In the genomic region with DNA sequence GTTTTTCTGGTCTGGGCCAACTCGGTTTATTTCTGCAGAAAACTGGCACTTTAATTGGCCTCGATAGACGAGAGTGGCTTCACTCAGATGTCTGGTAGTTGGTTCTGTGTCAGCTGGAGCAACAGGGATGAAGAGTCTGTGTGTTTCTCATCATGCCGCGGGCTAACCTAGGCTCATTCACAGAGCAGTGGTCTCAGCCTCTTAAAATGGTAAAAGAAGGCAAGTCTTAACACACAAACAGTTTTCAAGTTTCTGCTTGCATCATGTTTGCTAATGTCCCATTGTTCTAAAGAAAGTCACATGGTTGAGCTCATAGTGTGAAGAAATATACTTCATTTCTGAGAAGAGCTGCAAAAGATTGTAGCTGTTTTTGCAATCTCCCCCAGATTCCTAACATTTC, we compare ENCODE assay signal across 18 cellular contexts. TPM values are rescaled to one million over a fixed set of nuclear protein-coding genes. Genes with fewer than 3 reads are reported as not detected.
DNase-seq lines count a peak whose midpoint lies in the region; ATAC-seq, FAIRE-seq and TF ChIP-seq lines count a peak whose summit lies in the region.
"Had no signal": no experiment of that assay in that cellular context is flagged by ENCODE, and none has a peak within 500 bp of the region (broad histone marks: within the 10 kb centered on the region; RNA-seq: fewer than 3 reads in every experiment).

No MANE protein-coding gene starts in this region.

- H4K20me1 ChIP-seq in DND-41 (ENCODE audit: insufficient read depth, low read length): no peaks in the 10 kb centered on the region
- H4K20me1 ChIP-seq in K562 (replicated peaks; ENCODE audit: control insufficient read depth, insufficient read depth, low read length): no peaks in the 10 kb centered on the region

- ATAC-seq in DND-41 (ENCODE audit: insufficient read depth, low read depth) (no peak), K562 (no peak), foreskin keratinocyte (peak; percentile 96), GM19463 (IDR thresholded peaks at IDR 0.05; ENCODE audit: unreplicated experiment) (no peak), body of pancreas (no peak)
- ATAC-seq: heart left ventricle had no signal

- no peak for TF ChIP-seq EP300 in K562 (IDR thresholded peaks at IDR 0.05; ENCODE audit: low read length)

- TF ChIP-seq RAD21 in K562 (CRISPR knock-in tag; conservative IDR thresholded peaks at IDR 0.05 in 1 of 2, IDR thresholded peaks at IDR 0.05 in 1 of 2): no peak

- intact Hi-C loops in K562 (cut with micrococcal nuclease) (no loop called here), body of pancreas (cut with DNase I) (no loop called here)

- H3K4me3 ChIP-seq in DND-41 (ENCODE audit: low read depth in 1 of 2, low read length in 2 of 2): no peak overlapping the region
- no peak overlapping the region for H3K4me3 ChIP-seq in K562
- H3K4me3 ChIP-seq in body of pancreas: no peak overlapping the region
- H3K4me3 ChIP-seq: heart left ventricle, pancreas had no signal

- 49% methylated on average over 5 of the region's 5 CpGs for WGBS in K562 (ENCODE audit: insufficient coverage, low coverage, missing lambda C conversion rate)
- 56 to 89% methylated on average over 5 of the region's 5 CpGs for WGBS in body of pancreas, 2 donors

- no peaks in the 10 kb centered on the region for H3K36me3 ChIP-seq in DND-41 (ENCODE audit: insufficient read depth, low read length)
- no peaks in the 10 kb centered on the region for H3K36me3 ChIP-seq in K562 (ENCODE audit: control insufficient read depth, insufficient read depth, low read length)
- H3K36me3 ChIP-seq in body of pancreas (replicated peaks in 1 of 2; ENCODE audit: insufficient read depth in 1 of 2, low read depth in 2 of 2): no peaks in the 10 kb centered on the region
- H3K36me3 ChIP-seq: heart left ventricle, pancreas had no signal

- H3K27ac ChIP-seq in DND-41 (ENCODE audit: low read length): peak overlapping the region; percentile 52; the same call in 1 of the 2 replicates
- H3K27ac ChIP-seq in K562 (ENCODE audit: extremely low read depth, low read depth, low read length): no peak overlapping the region
- H3K27ac ChIP-seq in foreskin keratinocyte: peak overlapping the region; percentile 50
- no peak overlapping the region for H3K27ac ChIP-seq in body of pancreas
- H3K27ac ChIP-seq: pancreas had no signal

- no TSS peak for BruUV-seq in K562 (replicated peaks; lab: Mats Ljungman, UMichigan)

- CTCF ChIA-PET in K562 (lab: Yijun Ruan, JAX; ENCODE audit: low intra/inter-chr PET ratio): no interaction called here
- CTCF ChIA-PET in HEK293T (lab: Yijun Ruan, JAX): no interaction called here

- H3K4me2 ChIP-seq in DND-41 (ENCODE audit: insufficient read depth, low read length) (no peak overlapping the region), K562 (ENCODE audit: insufficient read depth, low read length) (no peak overlapping the region)

- FAIRE-seq in K562 (lab: Jason Lieb, UNC): no peak
- FAIRE-seq: pancreas, RCC 7860 had no signal

- no peaks in the 10 kb centered on the region for H3K79me2 ChIP-seq in DND-41 (ENCODE audit: insufficient read depth, low read length)
- H3K79me2 ChIP-seq in K562 (ENCODE audit: control insufficient read depth, insufficient read depth, low read length): no peaks in the 10 kb centered on the region

- TF ChIP-seq POLR2A in K562 (conservative IDR thresholded peaks at IDR 0.05) (no peak), body of pancreas (IDR thresholded peaks at IDR 0.05) (no peak)

- H3K9me3 ChIP-seq in DND-41 (ENCODE audit: insufficient read depth, low read length, severe bottlenecking) (no peaks in the 10 kb centered on the region), K562 (replicated peaks; ENCODE audit: control insufficient read depth, insufficient read depth, low read depth, low read length) (no peaks in the 10 kb centered on the region), body of pancreas (no peaks in the 10 kb centered on the region)
- H3K9me3 ChIP-seq: heart left ventricle, pancreas had no signal

- in situ Hi-C loops in K562 (cut with MboI): loop anchor here (25.0 kb wide), 1 partner anchor 667 kb away; no protein-coding TSS in a partner anchor

- peaks cover 9% of the 10 kb centered on the region for H3K4me1 ChIP-seq in DND-41 (ENCODE audit: insufficient read depth, low read length)
- no peaks in the 10 kb centered on the region for H3K4me1 ChIP-seq in K562 (replicated peaks in 1 of 2; ENCODE audit: control insufficient read depth in 2 of 2, insufficient read depth in 2 of 2, low read length in 2 of 2)
- H3K4me1 ChIP-seq in foreskin keratinocyte: peaks cover 23% of the 10 kb centered on the region
- no peaks in the 10 kb centered on the region for H3K4me1 ChIP-seq in body of pancreas
- H3K4me1 ChIP-seq: pancreas had no signal

- no peaks in the 10 kb centered on the region for H3K9me1 ChIP-seq in K562 (ENCODE audit: control insufficient read depth, insufficient read depth, low read length)

- H3K9ac ChIP-seq in DND-41 (ENCODE audit: low read depth, low read length) (no peak overlapping the region), K562 (ENCODE audit: insufficient read depth in 1 of 2, low read depth in 2 of 2, low read length in 2 of 2) (no peak overlapping the region)

- DNase-seq in DND-41: peak; percentile 3
- DNase-seq in NOMO-1 treated with DMSO at 0.1 percent for 48 hours (lab: John Stamatoyannopoulos, UW; ENCODE audit: unreplicated experiment): peak; percentile 90
- no peak for DNase-seq in K562 (ENCODE audit: extremely low read depth in 1 of 4, low spot score in 3 of 4)
- peak; percentile 92 to 97 for DNase-seq in foreskin keratinocyte
- DNase-seq in HEK293T (ENCODE audit: extremely low spot score): no peak
- no peak for DNase-seq in body of pancreas
- DNase-seq in NCI-H2107 treated with DMSO at 0.1 percent for 48 hours (lab: John Stamatoyannopoulos, UW; ENCODE audit: unreplicated experiment): no peak
- DNase-seq: activated CD4-positive, alpha-beta memory T cell treated with anti-CD3 and anti-CD28 coated beads, Interleukin-2, amount 10 ng/mL, durations not matched to agents 7 days and 5 days; activated T-cell treated with anti-CD3 and anti-CD28 coated beads, Interleukin-2, amount 50 U/mL, for 1 hour; CD4-positive, alpha-beta memory T cell; DMS79; heart left ventricle; NCI-H1105; NCI-H748 treated with DMSO at 0.1 percent for 48 hours; pancreas; stimulated activated CD4-positive, alpha-beta T cell treated with anti-CD3 and anti-CD28 coated beads, Interleukin-2, amount 100 ng/mL, for 48 hours had no signal

- no peak for TF ChIP-seq CTCF in DND-41 (IDR thresholded peaks at IDR 0.05; ENCODE audit: borderline replicate concordance, extremely low read depth, low read length, poor library complexity, severe bottlenecking)
- TF ChIP-seq CTCF in K562 (IDR thresholded peaks at IDR 0.05 in 2 of 3, conservative IDR thresholded peaks at IDR 0.05 in 1 of 3; ENCODE audit: insufficient read depth in 2 of 3, low read depth in 1 of 3, low read length in 3 of 3): no peak
- no peak for TF ChIP-seq CTCF in foreskin keratinocyte (conservative IDR thresholded peaks at IDR 0.05)
- no peak for TF ChIP-seq CTCF in body of pancreas (IDR thresholded peaks at IDR 0.05)

- H2AFZ ChIP-seq in DND-41 (ENCODE audit: low read depth, low read length) (peak overlapping the region; percentile 56; the same call in 1 of the 2 replicates), K562 (ENCODE audit: low read depth, low read length) (peak overlapping the region; percentile 21; the same call in 1 of the 2 replicates)

- H3K27me3 ChIP-seq in DND-41 (ENCODE audit: insufficient read depth, low read length, poor library complexity) (no peaks in the 10 kb centered on the region), K562 (ENCODE audit: control insufficient read depth in 2 of 2, insufficient read depth in 2 of 2, low read length in 2 of 2) (no peaks in the 10 kb centered on the region), foreskin keratinocyte (no peaks in the 10 kb centered on the region), body of pancreas (no peaks in the 10 kb centered on the region)
- H3K27me3 ChIP-seq: heart left ventricle, pancreas had no signal

- POLR2A ChIA-PET in K562 (lab: Yijun Ruan, JAX) (interaction anchor here (0.9 kb wide), 1 partner anchor 139 kb away, joined by 3 read pairs; no protein-coding TSS in a partner anchor), HEK293T (lab: Yijun Ruan, JAX) (interaction anchor here (0.6 kb wide), 1 partner anchor 140 kb away, joined by 3 read pairs; no protein-coding TSS in a partner anchor)

TF ChIP-seq in K562, 482 proteins besides CTCF, POLR2A, EP300 and RAD21 (continues in another document):
- TF ChIP-seq ZNF830 (CRISPR knock-in tag; IDR thresholded peaks at IDR 0.05): no peak
- no peak for TF ChIP-seq SP1 (CRISPR knock-in tag; IDR thresholded peaks at IDR 0.05)
- no peak for TF ChIP-seq SPI1 (IDR thresholded peaks at IDR 0.05; ENCODE audit: borderline replicate concordance, low read depth, low read length)
- TF ChIP-seq FOXJ2 (tag; IDR thresholded peaks at IDR 0.05): no peak
- TF ChIP-seq HNRNPUL1 (IDR thresholded peaks at IDR 0.05; ENCODE audit: low read length): no peak

TF ChIP-seq in HEK293T, 16 proteins besides CTCF, POLR2A, EP300 and RAD21:
- no peak for TF ChIP-seq SP1 (IDR thresholded peaks at IDR 0.05)
- TF ChIP-seq FOXM1 (IDR thresholded peaks at IDR 0.05; ENCODE audit: borderline replicate concordance): no peak
- TF ChIP-seq SUZ12 (IDR thresholded peaks at IDR 0.05): no peak

RNA-seq across cellular contexts. Expression of a gene that starts 37.5 kb away (rescaled TPM):
- total RNA-seq in K562 (2011; cell fraction: chromatin; rRNA removed; ENCODE audit: low replicate concordance): 15.5 and 15.8 TPM in 2 replicates
- total RNA-seq in K562 (2011; cell fraction: nucleolus; rRNA removed): 8.4 and 9.0 TPM in 2 replicates
- total RNA-seq in K562 (2011; cell fraction: nucleoplasm; rRNA removed): 12.1 and 16.6 TPM in 2 replicates
- total RNA-seq in K562 (2014; rRNA removed): 7.5 and 10.9 TPM in 2 replicates
- total RNA-seq in K562 (2014; rRNA removed; fragmentation: Illumina TruSeq; extraction: Trizol): 3.0 and 3.7 TPM in 2 replicates
- total RNA-seq in K562 (2015; rRNA removed; fragmentation: Illumina TruSeq; extraction: Trizol): 2.9 and 3.4 TPM in 2 replicates
- 11.8 and 12.7 TPM in 2 replicates for total RNA-seq in K562 (2021)
- 9.5 and 11.7 TPM in 2 replicates for polyA plus RNA-seq in K562 (2011; rRNA removed)
- 9.1 and 15.4 TPM in 2 replicates for polyA plus RNA-seq in K562 (2011; cell fraction: cytosol; rRNA removed)
- 7.3 and 16.5 TPM in 2 replicates for polyA plus RNA-seq in K562 (2011; cell fraction: nucleus; rRNA removed)
- polyA plus RNA-seq in K562 (2012): 16.0 and 34.4 TPM in 2 replicates
- polyA plus RNA-seq in K562 (2014; fragmentation: Illumina TruSeq; extraction: Trizol): 13.6 and 16.1 TPM in 2 replicates
- 10 to 100 TPM; 11.6 to 13.2 TPM for polyA plus RNA-seq in K562 (2014; fragmentation: Nextera tagmentation; extraction: Ambion mirVana)
- 10.2 and 10.9 TPM in 2 replicates for polyA plus RNA-seq in K562 (2014; rRNA removed)
- 7.3 and 14.4 TPM in 2 replicates for polyA minus RNA-seq in K562 (2011; rRNA and poly(A)+ RNA removed)
- polyA minus RNA-seq in K562 (2011; cell fraction: cytosol; rRNA and poly(A)+ RNA removed): 5.4 and 8.7 TPM in 2 replicates
- polyA minus RNA-seq in K562 (2011; cell fraction: nucleus; rRNA and poly(A)+ RNA removed): 5.4 and 10.0 TPM in 2 replicates
- 46.2 and 53.4 TPM in 2 replicates for total RNA-seq in foreskin keratinocyte
- polyA plus RNA-seq in foreskin keratinocyte: 91.1 and 95.1 TPM in 2 replicates
- total RNA-seq in body of pancreas: 100 to 1,000 TPM; 382 to 399 TPM

Comparison
In these comparisons a context has a peak if more than half of its experiments do, and no peak if none do; other contexts are left out.
1. DNase-seq: peak in DND-41 (single experiment), NOMO-1 treated with DMSO at 0.1 percent for 48 hours (single experiment) and foreskin keratinocyte (2 of 2); none in K562 (0 of 4), HEK293T (single experiment), body of pancreas (0 of 4) and NCI-H2107 treated with DMSO at 0.1 percent for 48 hours (single experiment).
2. H3K27ac ChIP-seq: peak in DND-41 (single experiment) and foreskin keratinocyte (single experiment); none in K562 (single experiment) and body of pancreas (0 of 4).